22 cellular contexts compared by ENCODE assay signal in the genomic region with DNA sequence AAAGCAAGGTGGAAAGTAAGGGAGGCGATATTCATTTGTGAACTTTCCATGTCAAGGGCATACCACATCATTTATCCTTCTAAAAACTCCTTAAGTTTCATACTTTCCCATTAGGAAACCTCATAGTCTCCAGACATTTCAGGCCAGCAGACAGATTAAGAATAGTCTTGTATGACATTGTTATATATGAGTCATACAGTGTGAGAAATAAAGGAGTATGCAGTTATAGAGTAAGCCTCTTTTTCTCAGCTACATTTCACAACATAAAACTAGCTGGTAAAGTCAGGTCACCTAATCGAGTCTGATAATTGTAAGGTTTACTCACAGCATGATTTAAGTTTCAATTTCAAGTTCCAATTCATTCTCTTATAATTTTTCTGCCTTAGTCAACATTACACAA.
DNase-seq lines count a peak whose midpoint lies in the region; ATAC-seq and TF ChIP-seq lines count a peak whose summit lies in the region.
"Had no signal": no experiment of that assay in that cellular context is flagged by ENCODE, and none has a peak within 500 bp of the region (broad histone marks: within the 10 kb centered on the region; RNA-seq: fewer than 3 reads in every experiment).

No MANE protein-coding gene starts in this region.

- no peaks in the 10 kb centered on the region for H3K36me3 Mint-ChIP-seq in CD4-positive, alpha-beta memory T cell
- H3K36me3 Mint-ChIP-seq in activated CD4-positive, alpha-beta memory T cell treated with anti-CD3 and anti-CD28 coated beads for 36 hours = no peaks in the 10 kb centered on the region
- H3K36me3 Mint-ChIP-seq: immature natural killer cell had no signal

- DNase-seq in AG09309 (ENCODE audit: low read depth) (peak; percentile 14), Karpas-422 (peak; percentile 25), cardiac fibroblast (ENCODE audit: low read depth in 2 of 2) (peak; percentile 14 to 33), kidney tubule cell (ENCODE audit: low spot score) (peak; percentile 44), Kasumi-1 (lab: John Stamatoyannopoulos, UW) (no peak), right cardiac atrium (no peak)
- DNase-seq in CD4-positive, alpha-beta memory T cell = no peak
- no peak for DNase-seq in activated CD4-positive, alpha-beta memory T cell treated with anti-CD3 and anti-CD28 coated beads for 36 hours
- DNase-seq: activated CD4-positive, alpha-beta T cell treated with anti-CD3 and anti-CD28 coated beads for 1 hour; activated CD8-positive, alpha-beta memory T cell treated with anti-CD3 and anti-CD28 coated beads, Interleukin-2, amount 50 U/mL, for 48 hours; activated naive CD4-positive, alpha-beta T cell treated with Interleukin-2 at 50 U/mL for 16 hours; GDM1; HFFc6; immature natural killer cell; NCI-H345; right lobe of liver; SJCRH30; stimulated activated CD4-positive, alpha-beta T cell treated with anti-CD3 and anti-CD28 coated beads, Interleukin-4, amount 100 ng/mL, for 24 hours; thyroid gland had no signal

- no peak overlapping the region for H2AFZ ChIP-seq in Karpas-422 (ENCODE audit: low read length)
- H2AFZ ChIP-seq: neural progenitor cell had no signal

- no peaks in the 10 kb centered on the region for H3K9me2 ChIP-seq in Karpas-422 (replicated peaks; ENCODE audit: insufficient read depth, low read length)

- peaks cover 0 to 5% (median 0%) of the 10 kb centered on the region in 8 donors for H3K9me3 Mint-ChIP-seq in CD4-positive, alpha-beta memory T cell
- no peaks in the 10 kb centered on the region for H3K9me3 Mint-ChIP-seq in activated CD4-positive, alpha-beta memory T cell treated with anti-CD3 and anti-CD28 coated beads for 36 hours
- H3K9me3 Mint-ChIP-seq: HFFc6; immature natural killer cell; neural progenitor cell; T-helper 2 cell treated with Interferon-gamma antibody and Interleukin-4, amounts not matched to agents 5 μg/mL and 100 μg/mL, for 36 hours had no signal

- TF ChIP-seq CTCF in AG09309 (IDR thresholded peaks at IDR 0.05; ENCODE audit: control insufficient read depth, insufficient read depth, low read depth, low read length, missing control alignments) = no peak
- no peak for TF ChIP-seq CTCF in cardiac fibroblast (IDR thresholded peaks at IDR 0.05; ENCODE audit: low read depth, low read length)

- H3K4me3 ChIP-seq in AG09309 (ENCODE audit: control insufficient read depth, low read depth, low read length) (no peak overlapping the region), Karpas-422 (ENCODE audit: low read length) (no peak overlapping the region), cardiac fibroblast (replicated peaks in 1 of 2; ENCODE audit: low read depth in 2 of 2, low read length in 2 of 2) (no peak overlapping the region), right cardiac atrium (ENCODE audit: low read length) (no peak overlapping the region)
- H3K4me3 ChIP-seq in CD4-positive, alpha-beta memory T cell (ENCODE audit: low read length in 2 of 2) = no peak overlapping the region
- H3K4me3 ChIP-seq: neural progenitor cell, right lobe of liver, SJCRH30, thyroid gland had no signal

- H4K20me1 ChIP-seq in Karpas-422 (ENCODE audit: insufficient read depth, low read depth, low read length) = no peaks in the 10 kb centered on the region

- H3K4me2 ChIP-seq in Karpas-422 (ENCODE audit: low read depth, low read length, poor library complexity, severe bottlenecking) = no peak overlapping the region
- H3K4me2 ChIP-seq: neural progenitor cell had no signal

- no peak for ATAC-seq in right cardiac atrium
- ATAC-seq: right lobe of liver had no signal

- H3K9me3 ChIP-seq in Karpas-422 (ENCODE audit: low read length) (no peaks in the 10 kb centered on the region), right cardiac atrium (ENCODE audit: control insufficient read depth, low read length) (no peaks in the 10 kb centered on the region)
- no peaks in the 10 kb centered on the region for H3K9me3 ChIP-seq in CD4-positive, alpha-beta memory T cell (ENCODE audit: control insufficient read depth in 1 of 2, low read length in 2 of 2)
- H3K9me3 ChIP-seq: SJCRH30, thyroid gland had no signal

- no peaks in the 10 kb centered on the region for H3K4me1 Mint-ChIP-seq in CD4-positive, alpha-beta memory T cell
- no peaks in the 10 kb centered on the region for H3K4me1 Mint-ChIP-seq in activated CD4-positive, alpha-beta memory T cell treated with anti-CD3 and anti-CD28 coated beads for 36 hours (ENCODE audit: low read depth)
- H3K4me1 Mint-ChIP-seq: immature natural killer cell had no signal

- POLR2A ChIA-PET in CD4-positive, alpha-beta memory T cell (lab: Charles Lee; ENCODE audit: partially characterized antibody) = no interaction called here
- POLR2A ChIA-PET in activated CD4-positive, alpha-beta memory T cell treated with anti-CD3 and anti-CD28 coated beads for 36 hours (lab: Charles Lee) = no interaction called here

- intact Hi-C loops in CD4-positive, alpha-beta memory T cell (cut with micrococcal nuclease) = no loop called here
- intact Hi-C loops in right cardiac atrium (cut with DNase I) = no loop called here
- intact Hi-C loops in activated CD4-positive, alpha-beta memory T cell treated with anti-CD3 and anti-CD28 coated beads for 36 hours (cut with micrococcal nuclease) = no loop called here

- H3K9ac ChIP-seq in Karpas-422 (ENCODE audit: low read length) = no peak overlapping the region
- H3K9ac ChIP-seq: neural progenitor cell had no signal

- H3K79me2 ChIP-seq in Karpas-422 (ENCODE audit: low read length) = no peaks in the 10 kb centered on the region

- CTCF ChIA-PET in CD4-positive, alpha-beta memory T cell (lab: Charles Lee; ENCODE audit: partially characterized antibody) = no interaction called here
- CTCF ChIA-PET in activated CD4-positive, alpha-beta memory T cell treated with anti-CD3 and anti-CD28 coated beads for 36 hours (lab: Charles Lee) = no interaction called here

- H3K4me1 ChIP-seq in Karpas-422 (ENCODE audit: low read length) (peaks cover 8% of the 10 kb centered on the region), right cardiac atrium (ENCODE audit: control insufficient read depth, insufficient read depth, low read length) (no peaks in the 10 kb centered on the region)
- no peaks in the 10 kb centered on the region for H3K4me1 ChIP-seq in CD4-positive, alpha-beta memory T cell (ENCODE audit: insufficient read depth, low read length)
- H3K4me1 ChIP-seq: neural progenitor cell, right lobe of liver, thyroid gland had no signal

- H3K27me3 ChIP-seq in Karpas-422 (ENCODE audit: low read length) (no peaks in the 10 kb centered on the region), right cardiac atrium (ENCODE audit: control insufficient read depth, insufficient read depth) (no peaks in the 10 kb centered on the region)
- peaks cover 5% of the 10 kb centered on the region for H3K27me3 ChIP-seq in CD4-positive, alpha-beta memory T cell (ENCODE audit: insufficient read depth, low read length)
- H3K27me3 ChIP-seq: neural progenitor cell, right lobe of liver, SJCRH30, thyroid gland had no signal

- no peak overlapping the region for H3K4me3 Mint-ChIP-seq in CD4-positive, alpha-beta memory T cell
- no peak overlapping the region for H3K4me3 Mint-ChIP-seq in activated CD4-positive, alpha-beta memory T cell treated with anti-CD3 and anti-CD28 coated beads for 36 hours
- H3K4me3 Mint-ChIP-seq: HFFc6; immature natural killer cell; neural progenitor cell; T-helper 2 cell treated with Interferon-gamma antibody and Interleukin-4, amounts not matched to agents 5 μg/mL and 100 μg/mL, for 36 hours had no signal

- 46% methylated on average over 2 of the region's 2 CpGs for WGBS in right cardiac atrium

- H3K27ac Mint-ChIP-seq in CD4-positive, alpha-beta memory T cell = no peak overlapping the region
- no peak overlapping the region for H3K27ac Mint-ChIP-seq in activated CD4-positive, alpha-beta memory T cell treated with anti-CD3 and anti-CD28 coated beads for 36 hours
- H3K27ac Mint-ChIP-seq: HFFc6; immature natural killer cell; neural progenitor cell; T-helper 2 cell treated with Interferon-gamma antibody and Interleukin-4, amounts not matched to agents 5 μg/mL and 100 μg/mL, for 36 hours had no signal

- peaks cover 0 to 1% of the 10 kb centered on the region in 2 donors for H3K27me3 Mint-ChIP-seq in CD4-positive, alpha-beta memory T cell
- H3K27me3 Mint-ChIP-seq in activated CD4-positive, alpha-beta memory T cell treated with anti-CD3 and anti-CD28 coated beads for 36 hours = peaks cover 1% of the 10 kb centered on the region

- H3K27ac ChIP-seq in Karpas-422 (ENCODE audit: low read length) (no peak overlapping the region), right cardiac atrium (ENCODE audit: low read length) (no peak overlapping the region)
- H3K27ac ChIP-seq in CD4-positive, alpha-beta memory T cell (ENCODE audit: low read depth, low read length) = no peak overlapping the region
- H3K27ac ChIP-seq: HL-60, neural progenitor cell, right lobe of liver, SJCRH30, thyroid gland had no signal

- no peaks in the 10 kb centered on the region for H3K36me3 ChIP-seq in Karpas-422 (ENCODE audit: insufficient read depth, low read length)
- no peaks in the 10 kb centered on the region for H3K36me3 ChIP-seq in CD4-positive, alpha-beta memory T cell (ENCODE audit: insufficient read depth, low read length)
- H3K36me3 ChIP-seq: neural progenitor cell, right lobe of liver, SJCRH30, thyroid gland had no signal

Comparison
In these comparisons a context has a peak if more than half of its experiments do, and no peak if none do; other contexts are left out.
1. DNase-seq: peak in AG09309 (single experiment), Karpas-422 (single experiment), cardiac fibroblast (2 of 2) and kidney tubule cell (single experiment); none in Kasumi-1 (0 of 2), CD4-positive, alpha-beta memory T cell (0 of 5), right cardiac atrium (0 of 3) and activated CD4-positive, alpha-beta memory T cell treated with anti-CD3 and anti-CD28 coated beads for 36 hours (single experiment).